ENCODE assay signal across 1 cellular context in the genomic region with DNA sequence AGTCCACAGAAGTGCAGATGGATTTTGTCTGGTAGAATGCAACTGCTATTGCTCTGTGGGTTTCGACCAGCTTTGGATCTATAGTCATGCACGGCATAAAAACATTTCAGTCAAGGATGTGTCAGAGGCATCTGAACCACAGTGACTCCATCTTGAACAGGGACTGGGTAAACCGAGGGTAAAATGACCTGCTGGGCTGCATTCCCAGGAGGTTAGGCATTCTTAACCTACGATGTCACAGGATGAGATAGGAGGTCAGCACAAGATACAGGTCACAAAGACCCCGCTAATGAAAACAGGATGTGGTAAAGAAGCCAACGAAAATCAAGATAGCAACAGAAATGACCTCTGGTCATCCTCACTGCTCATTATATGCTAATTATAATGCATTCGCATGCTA.
TF ChIP-seq lines count a peak whose summit lies in the region.

No MANE protein-coding gene starts in this region.

TF ChIP-seq in K562, 482 proteins besides CTCF, POLR2A, EP300 and RAD21 (continued from another document):
- TF ChIP-seq XRCC5 (IDR thresholded peaks at IDR 0.05; ENCODE audit: low read depth, low read length) (no peak), CBFA2T3 (IDR thresholded peaks at IDR 0.05) (no peak), ZNF134 (CRISPR knock-in tag; conservative IDR thresholded peaks at IDR 0.05) (peak; percentile 89), CBFA2T2 (conservative IDR thresholded peaks at IDR 0.05) (no peak), E2F3 (CRISPR knock-in tag; IDR thresholded peaks at IDR 0.05) (peak; percentile 98), JUND (IDR thresholded peaks at IDR 0.05; ENCODE audit: borderline replicate concordance, low read depth, low read length) (no peak), JUND (tag; IDR thresholded peaks at IDR 0.05; ENCODE audit: borderline replicate concordance, low read depth, low read length) (no peak), ZNF24 (IDR thresholded peaks at IDR 0.05) (no peak), CBX1 (IDR thresholded peaks at IDR 0.05; ENCODE audit: low read depth) (no peak), ZNF589 (CRISPR knock-in tag; IDR thresholded peaks at IDR 0.05; ENCODE audit: low read depth) (peak; percentile 98), NCOA6 (IDR thresholded peaks at IDR 0.05) (no peak), SREBF1 (IDR thresholded peaks at IDR 0.05; ENCODE audit: borderline replicate concordance, low read depth, low read length) (no peak), RFX1 (IDR thresholded peaks at IDR 0.05) (no peak)
- TF ChIP-seq, protein P1, sequence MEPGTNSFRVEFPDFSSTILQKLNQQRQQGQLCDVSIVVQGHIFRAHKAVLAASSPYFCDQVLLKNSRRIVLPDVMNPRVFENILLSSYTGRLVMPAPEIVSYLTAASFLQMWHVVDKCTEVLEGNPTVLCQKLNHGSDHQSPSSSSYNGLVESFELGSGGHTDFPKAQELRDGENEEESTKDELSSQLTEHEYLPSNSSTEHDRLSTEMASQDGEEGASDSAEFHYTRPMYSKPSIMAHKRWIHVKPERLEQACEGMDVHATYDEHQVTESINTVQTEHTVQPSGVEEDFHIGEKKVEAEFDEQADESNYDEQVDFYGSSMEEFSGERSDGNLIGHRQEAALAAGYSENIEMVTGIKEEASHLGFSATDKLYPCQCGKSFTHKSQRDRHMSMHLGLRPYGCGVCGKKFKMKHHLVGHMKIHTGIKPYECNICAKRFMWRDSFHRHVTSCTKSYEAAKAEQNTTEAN (CRISPR knock-in tag; IDR thresholded peaks at IDR 0.05), result no peak
